12 cellular contexts compared by ENCODE assay signal in the genomic region with DNA sequence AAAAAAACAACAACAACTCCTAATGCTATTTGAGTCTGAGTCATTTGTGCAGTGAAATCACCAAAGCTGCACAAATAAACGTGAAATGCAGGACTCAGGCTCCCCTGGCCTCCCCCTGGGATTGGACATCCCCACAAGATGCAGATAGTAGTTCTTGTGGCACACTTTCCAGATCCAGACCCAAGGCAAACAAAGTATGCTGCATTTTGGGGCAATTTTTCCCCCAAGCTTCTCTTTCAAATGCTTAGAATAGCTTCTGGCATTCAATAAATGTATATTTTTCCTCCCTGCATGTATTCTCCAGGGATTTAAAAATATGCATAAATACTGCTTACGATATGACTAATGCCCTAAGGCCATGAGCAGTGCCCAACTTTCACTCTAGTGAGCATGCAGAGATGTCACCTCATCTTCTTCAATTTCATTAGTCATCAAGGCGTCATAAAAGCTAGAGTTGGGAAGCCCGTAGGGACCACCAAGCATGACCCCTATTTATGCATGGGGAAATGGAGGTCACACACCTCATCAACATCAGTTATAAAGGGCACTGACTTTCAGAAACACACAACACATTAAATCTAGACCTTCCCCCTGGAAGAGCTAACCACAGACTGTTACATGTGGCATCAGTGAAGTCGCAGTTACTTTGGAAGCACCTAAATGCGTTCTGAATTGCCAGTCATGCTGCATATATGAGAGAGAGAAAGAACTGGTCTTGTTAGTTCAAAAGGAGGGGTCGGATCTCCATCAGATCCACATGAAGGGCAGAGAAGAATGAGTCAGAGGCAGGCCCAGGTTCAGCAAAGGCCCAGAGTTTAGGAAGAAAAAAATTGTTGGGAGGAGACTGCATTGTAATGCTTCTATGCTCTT.
DNase-seq lines count a peak whose midpoint lies in the region; ATAC-seq and TF ChIP-seq lines count a peak whose summit lies in the region.
"Had no signal": no experiment of that assay in that cellular context is flagged by ENCODE, and none has a peak within 500 bp of the region (broad histone marks: within the 10 kb centered on the region; RNA-seq: fewer than 3 reads in every experiment).

No MANE protein-coding gene starts in this region.

- no peak overlapping the region for H3K27ac Mint-ChIP-seq in glutamatergic neuron (ENCODE audit: unreplicated experiment)
- H3K27ac Mint-ChIP-seq: activated CD4-positive, alpha-beta memory T cell treated with anti-CD3 and anti-CD28 coated beads for 36 hours had no signal

- no peaks in the 10 kb centered on the region for H3K9me3 ChIP-seq in adipocyte (ENCODE audit: control insufficient read depth, low read length)
- H3K9me3 ChIP-seq: gastrocnemius medialis had no signal

- H3K4me1 ChIP-seq in adipocyte (ENCODE audit: control insufficient read depth, insufficient read depth, low read length): peaks cover 17% of the 10 kb centered on the region
- H3K4me1 ChIP-seq: gastrocnemius medialis had no signal

- H3K4me3 ChIP-seq in BJ (ENCODE audit: low read depth, low read length) (no peak overlapping the region), adipocyte (ENCODE audit: low read length) (no peak overlapping the region)
- H3K4me3 ChIP-seq: gastrocnemius medialis had no signal

- H3K27me3 ChIP-seq in BJ (ENCODE audit: control insufficient read depth, insufficient read depth, low read length) (no peaks in the 10 kb centered on the region), adipocyte (replicated peaks; ENCODE audit: control insufficient read depth, insufficient read depth, low read length) (no peaks in the 10 kb centered on the region)
- H3K27me3 ChIP-seq: gastrocnemius medialis had no signal

- TF ChIP-seq CTCF in BJ (IDR thresholded peaks at IDR 0.05; ENCODE audit: insufficient read depth, low read depth, low read length) (no peak), glutamatergic neuron (IDR thresholded peaks at IDR 0.05; ENCODE audit: partially characterized antibody, unreplicated experiment) (no peak), RWPE1 (conservative IDR thresholded peaks at IDR 0.05; ENCODE audit: low read depth) (no peak)

- H3K27ac ChIP-seq in RWPE1: no peak overlapping the region
- H3K27ac ChIP-seq: gastrocnemius medialis had no signal

- peaks cover 4% of the 10 kb centered on the region for H3K27me3 Mint-ChIP-seq in glutamatergic neuron (ENCODE audit: unreplicated experiment)
- H3K27me3 Mint-ChIP-seq: activated CD4-positive, alpha-beta memory T cell treated with anti-CD3 and anti-CD28 coated beads for 36 hours had no signal

- peak; percentile 10 for DNase-seq in BJ (ENCODE audit: low read depth)
- DNase-seq in adipocyte (ENCODE audit: low read depth): peak; percentile 88
- peak; percentile 47 for DNase-seq in hepatic stellate cell (ENCODE audit: low spot score)
- DNase-seq in glutamatergic neuron: no peak
- no peak for DNase-seq in RWPE1 (ENCODE audit: low spot score)
- DNase-seq in NAMALWA (ENCODE audit: low spot score): no peak
- DNase-seq: activated CD4-positive, alpha-beta memory T cell treated with anti-CD3 and anti-CD28 coated beads for 36 hours; cerebellar nuclear complex; gastrocnemius medialis; T-helper 9 cell had no signal

- no peaks in the 10 kb centered on the region for H3K36me3 ChIP-seq in BJ (ENCODE audit: control insufficient read depth, insufficient read depth, low read length)
- H3K36me3 ChIP-seq in adipocyte (ENCODE audit: control insufficient read depth, insufficient read depth, low read length, severe bottlenecking): no peaks in the 10 kb centered on the region
- H3K36me3 ChIP-seq: gastrocnemius medialis had no signal

- no peaks in the 10 kb centered on the region for H3K36me3 Mint-ChIP-seq in glutamatergic neuron (ENCODE audit: unreplicated experiment)
- H3K36me3 Mint-ChIP-seq: activated CD4-positive, alpha-beta memory T cell treated with anti-CD3 and anti-CD28 coated beads for 36 hours had no signal

- ATAC-seq in HG03060 (IDR thresholded peaks at IDR 0.05; ENCODE audit: low read depth, unreplicated experiment) (peak; percentile 38), HG03571 (IDR thresholded peaks at IDR 0.05; ENCODE audit: unreplicated experiment) (no peak)
- ATAC-seq: gastrocnemius medialis had no signal

- CTCF ChIA-PET in BJ (lab: Yijun Ruan, JAX): interaction anchor here (0.7 to 1.2 kb wide), 2 partner anchors 8 to 77 kb away, joined by 3 to 4 read pairs; no protein-coding TSS in a partner anchor
- CTCF ChIA-PET in RWPE1 (lab: Yijun Ruan, JAX): interaction anchor here (0.6 kb wide), 1 partner anchor 137 kb away, joined by 3 read pairs; no protein-coding TSS in a partner anchor

- POLR2A ChIA-PET in BJ (lab: Charles Lee): interaction anchor here (0.7 kb wide), 1 partner anchor 1539 kb away, joined by 15 read pairs; no protein-coding TSS in a partner anchor
- POLR2A ChIA-PET in RWPE1 (lab: Yijun Ruan, JAX; ENCODE audit: low non-redundant PET): no interaction called here

- no peaks in the 10 kb centered on the region for H3K4me1 Mint-ChIP-seq in glutamatergic neuron (ENCODE audit: low read depth, unreplicated experiment)

- H3K9me3 Mint-ChIP-seq in glutamatergic neuron (ENCODE audit: unreplicated experiment): no peaks in the 10 kb centered on the region
- H3K9me3 Mint-ChIP-seq: activated CD4-positive, alpha-beta memory T cell treated with anti-CD3 and anti-CD28 coated beads for 36 hours had no signal

- H3K9ac ChIP-seq in adipocyte (ENCODE audit: low read length): no peak overlapping the region

- no peak overlapping the region for H3K4me3 Mint-ChIP-seq in glutamatergic neuron (ENCODE audit: unreplicated experiment)
- H3K4me3 Mint-ChIP-seq: activated CD4-positive, alpha-beta memory T cell treated with anti-CD3 and anti-CD28 coated beads for 36 hours had no signal

Comparison
In these comparisons a context has a peak if more than half of its experiments do, and no peak if none do; other contexts are left out.
1. DNase-seq: peak in BJ (single experiment), adipocyte (single experiment) and hepatic stellate cell (single experiment); none in glutamatergic neuron (single experiment), RWPE1 (single experiment) and NAMALWA (single experiment).